ENCODE assay signal across 22 cellular contexts in the genomic region with DNA sequence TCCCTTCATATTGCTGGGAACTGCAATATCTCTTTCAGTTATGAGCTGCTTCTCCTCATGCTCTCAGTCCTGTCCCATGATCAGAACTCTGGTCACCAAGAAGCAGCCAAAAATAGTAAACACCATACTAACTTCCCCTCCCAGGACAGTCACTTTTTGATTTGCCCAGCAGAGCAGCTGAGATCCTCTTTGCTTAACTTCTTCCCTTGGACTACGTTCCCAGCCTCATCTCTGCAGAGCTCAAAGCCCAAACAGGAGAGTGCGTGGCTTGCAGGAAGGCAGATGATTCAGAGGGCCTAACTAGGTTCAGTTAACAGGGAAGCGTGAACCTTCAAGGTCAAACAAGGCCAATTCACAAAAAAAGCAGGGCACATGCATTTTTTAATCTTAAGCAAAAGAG.
DNase-seq lines count a peak whose midpoint lies in the region; TF ChIP-seq lines count a peak whose summit lies in the region.
"Had no signal": no experiment of that assay in that cellular context is flagged by ENCODE, and none has a peak within 500 bp of the region (broad histone marks: within the 10 kb centered on the region; RNA-seq: fewer than 3 reads in every experiment).

No MANE protein-coding gene starts in this region.

- TF ChIP-seq EP300 in esophagus muscularis mucosa (IDR thresholded peaks at IDR 0.05): no peak

- 82% methylated on average over 3 of the region's 3 CpGs for WGBS in esophagus muscularis mucosa

- H3K36me3 ChIP-seq in vagina: no peaks in the 10 kb centered on the region
- H3K36me3 ChIP-seq in esophagus muscularis mucosa: no peaks in the 10 kb centered on the region
- H3K36me3 ChIP-seq: MG63 had no signal

- H3K4me1 ChIP-seq in vagina: no peaks in the 10 kb centered on the region
- H3K4me1 ChIP-seq in esophagus muscularis mucosa: no peaks in the 10 kb centered on the region

- no peak for TF ChIP-seq CTCF in vagina (IDR thresholded peaks at IDR 0.05)
- no peak for TF ChIP-seq CTCF in esophagus muscularis mucosa (IDR thresholded peaks at IDR 0.05)

- TF ChIP-seq POLR2A in vagina (IDR thresholded peaks at IDR 0.05) (no peak), esophagus muscularis mucosa (IDR thresholded peaks at IDR 0.05; ENCODE audit: low read depth) (no peak)

- H3K27ac ChIP-seq in vagina: no peak overlapping the region
- H3K27ac ChIP-seq in esophagus muscularis mucosa (replicated peaks in 1 of 4): no peak overlapping the region
- H3K27ac ChIP-seq: C4-2B had no signal

- H3K9me3 ChIP-seq in vagina (no peaks in the 10 kb centered on the region), esophagus muscularis mucosa (no peaks in the 10 kb centered on the region)
- H3K9me3 ChIP-seq: MG63 had no signal

- no peak overlapping the region for H3K4me3 ChIP-seq in vagina
- H3K4me3 ChIP-seq in esophagus muscularis mucosa: no peak overlapping the region
- H3K4me3 ChIP-seq: MG63 had no signal

- peak; percentile 8 for DNase-seq in SIG-M5 treated with dmso at 0.1 percent for 504 hours (lab: John Stamatoyannopoulos, UW; ENCODE audit: unreplicated experiment)
- DNase-seq in SIG-M5 (lab: John Stamatoyannopoulos, UW): no peak
- peak; percentile 52 for DNase-seq in NOMO-1 treated with dmso at 0.1 percent for 144 hours (lab: John Stamatoyannopoulos, UW; ENCODE audit: unreplicated experiment)
- DNase-seq in medulla oblongata (ENCODE audit: extremely low spot score): peak; percentile 15
- no peak for DNase-seq in germinal center (ENCODE audit: low spot score)
- DNase-seq in vagina (ENCODE audit: extremely low spot score in 2 of 2): no peak
- no peak for DNase-seq in esophagus muscularis mucosa (ENCODE audit: extremely low spot score)
- DNase-seq: AML-193; EL; GF-D8; MG63; NCI-H1105; NCI-H146; NCI-H2029; NCI-H226; NCI-H510A treated with DMSO at 0.1 percent for 48 hours; NCI-H774; NK-92 treated with Interleukin-12 subunit alpha and Interleukin-12 subunit beta, amount 100 ng/mL, for 24 hours; PC-3; SHP77 treated with DMSO at 0.1 percent for 48 hours; T-cell had no signal

- H3K27me3 ChIP-seq in vagina (no peaks in the 10 kb centered on the region), esophagus muscularis mucosa (no peaks in the 10 kb centered on the region)
- H3K27me3 ChIP-seq: MG63 had no signal

- intact Hi-C loops in vagina (cut with DNase I): no loop called here
- intact Hi-C loops in esophagus muscularis mucosa (cut with DNase I): no loop called here

Comparison
In these comparisons a context has a peak if more than half of its experiments do, and no peak if none do; other contexts are left out.
1. DNase-seq: peak in SIG-M5 treated with dmso at 0.1 percent for 504 hours (single experiment), NOMO-1 treated with dmso at 0.1 percent for 144 hours (single experiment) and medulla oblongata (single experiment); none in SIG-M5 (single experiment), germinal center (single experiment), vagina (0 of 2) and esophagus muscularis mucosa (single experiment).